10 cellular contexts compared by ENCODE assay signal in genomic region chr5:97192580-97193421, GRCh38. TPM values are rescaled to one million over a fixed set of nuclear protein-coding genes. Genes with fewer than 3 reads are reported as not detected.
DNase-seq lines count a peak whose midpoint lies in the region; ATAC-seq and TF ChIP-seq lines count a peak whose summit lies in the region.
"Had no signal": no experiment of that assay in that cellular context is flagged by ENCODE, and none has a peak within 500 bp of the region (broad histone marks: within the 10 kb centered on the region; RNA-seq: fewer than 3 reads in every experiment).

No MANE protein-coding gene starts in this region.

- no peak overlapping the region for H3K4me3 ChIP-seq in IMR-90 (ENCODE audit: insufficient read depth, low read depth, low read length)
- no peak overlapping the region for H3K4me3 ChIP-seq in epithelial cell of esophagus (ENCODE audit: low read length)
- H3K4me3 ChIP-seq in tibial artery, result no peak overlapping the region
- H3K4me3 ChIP-seq in foreskin fibroblast (ENCODE audit: low read depth in 1 of 2, low read length in 2 of 2), result no peak overlapping the region

- H2BK15ac ChIP-seq in IMR-90 (ENCODE audit: low read depth, low read length), result no peak overlapping the region

- no peak overlapping the region for H2BK20ac ChIP-seq in IMR-90 (ENCODE audit: low read depth, low read length)

- POLR2A ChIA-PET in IMR-90 (lab: Charles Lee; ENCODE audit: unreplicated experiment), result no interaction called here

- H2AFZ ChIP-seq in IMR-90 (replicated peaks; ENCODE audit: low read length, poor library complexity), result peak overlapping the region; percentile 61

- no peak overlapping the region for H3K4ac ChIP-seq in IMR-90 (ENCODE audit: low read depth, low read length)

- TF ChIP-seq POLR2A in IMR-90 (IDR thresholded peaks at IDR 0.05; ENCODE audit: low read depth, low read length), result no peak

- H3K18ac ChIP-seq in IMR-90 (ENCODE audit: low read depth, low read length), result no peak overlapping the region

- no peak overlapping the region for H2BK120ac ChIP-seq in IMR-90 (ENCODE audit: low read depth, low read length)

- H3K56ac ChIP-seq in IMR-90 (ENCODE audit: extremely low read depth, insufficient read depth, low read length), result no peak overlapping the region

- no peak for TF ChIP-seq CTCF in IMR-90 (conservative IDR thresholded peaks at IDR 0.05; ENCODE audit: low read depth, low read length)
- TF ChIP-seq CTCF in epithelial cell of esophagus (IDR thresholded peaks at IDR 0.05; ENCODE audit: insufficient read depth, low read depth, low read length, missing control alignments), result no peak
- no peak for TF ChIP-seq CTCF in tibial artery (IDR thresholded peaks at IDR 0.05)
- TF ChIP-seq CTCF in foreskin fibroblast (IDR thresholded peaks at IDR 0.05; ENCODE audit: low read depth, low read length), result no peak

- H3K14ac ChIP-seq in IMR-90 (replicated peaks; ENCODE audit: low read depth, low read length), result no peak overlapping the region

- H3K9ac ChIP-seq in IMR-90 (ENCODE audit: low read depth, low read length), result no peak overlapping the region

- no TSS peak for BruUV-seq in IMR-90 (replicated peaks; lab: Mats Ljungman, UMichigan)

- no peak overlapping the region for H3K23ac ChIP-seq in IMR-90 (ENCODE audit: low read depth, low read length)

- no peak overlapping the region for H2BK5ac ChIP-seq in IMR-90 (ENCODE audit: low read depth, low read length, poor library complexity, severe bottlenecking)

- H3K9me3 ChIP-seq in IMR-90 (ENCODE audit: control insufficient read depth, insufficient read depth, low read length), result no peaks in the 10 kb centered on the region
- no peaks in the 10 kb centered on the region for H3K9me3 ChIP-seq in tibial artery

- H4K91ac ChIP-seq in IMR-90 (ENCODE audit: insufficient read depth, low read depth, low read length), result no peak overlapping the region

- H2AK9ac ChIP-seq in IMR-90 (replicated peaks; ENCODE audit: low read depth, low read length, poor library complexity), result no peak overlapping the region

- DNase-seq in EL (peak; percentile 23), IMR-90 (no peak), epithelial cell of esophagus (ENCODE audit: low read depth) (peak; percentile 96), SIG-M5 (lab: John Stamatoyannopoulos, UW) (no peak), tibial artery (no peak), foreskin fibroblast (no peak), mucosa of gallbladder (ENCODE audit: low spot score) (no peak)
- DNase-seq: activated CD8-positive, alpha-beta memory T cell treated with anti-CD3 and anti-CD28 coated beads for 24 hours; nephron progenitor cell had no signal

- H2AK5ac ChIP-seq in IMR-90 (ENCODE audit: low read depth, low read length), result no peak overlapping the region

- H4K5ac ChIP-seq in IMR-90 (ENCODE audit: low read depth, low read length), result no peak overlapping the region

- in situ Hi-C loops in IMR-90 (cut with MboI; ENCODE audit: low sequenced_read_pairs), result no loop called here

- dilution Hi-C loops in IMR-90 (cut with HindIII; ENCODE audit: low sequenced_read_pairs, unreplicated experiment), result no loop called here

- CTCF ChIA-PET in IMR-90 (lab: Yijun Ruan, JAX), result interaction anchor here (0.6 kb wide), 1 partner anchor 1252 kb away, joined by 3 read pairs; no protein-coding TSS in a partner anchor

- 64% methylated on average over 4 of the region's 7 CpGs; no CpG with 5 or more reads in 1 of the 2 experiments for WGBS in IMR-90 (ENCODE audit: extremely low coverage in 2 of 2, insufficient read length in 1 of 2), 2 experiments

- H3K9me1 ChIP-seq in IMR-90 (ENCODE audit: insufficient read depth, low read length), result no peaks in the 10 kb centered on the region; the same call in 1 of the 2 replicates

- TF ChIP-seq RAD21 in IMR-90 (IDR thresholded peaks at IDR 0.05; ENCODE audit: low read length), result no peak

- no peaks in the 10 kb centered on the region for H4K20me1 ChIP-seq in IMR-90 (ENCODE audit: insufficient read depth, low read length)

- no peaks in the 10 kb centered on the region for H3K4me1 ChIP-seq in IMR-90 (ENCODE audit: control insufficient read depth, insufficient read depth, low read length)
- H3K4me1 ChIP-seq in tibial artery, result no peaks in the 10 kb centered on the region

- no peak overlapping the region for H4K8ac ChIP-seq in IMR-90 (ENCODE audit: low read depth in 2 of 2, low read length in 2 of 2)

- H3K4me2 ChIP-seq in IMR-90 (ENCODE audit: low read depth, low read length), result no peak overlapping the region

- intact Hi-C loops in IMR-90 (cut with micrococcal nuclease), result no loop called here
- intact Hi-C loops in tibial artery (cut with DNase I; ENCODE audit: low total_unique reads), result no loop called here

- ATAC-seq in GM21619 (IDR thresholded peaks at IDR 0.05; ENCODE audit: unreplicated experiment) (peak; percentile 85), IMR-90 (ENCODE audit: low read depth) (no peak)

- no peaks in the 10 kb centered on the region for H3K79me1 ChIP-seq in IMR-90 (ENCODE audit: low read depth in 1 of 2, low read length in 2 of 2)

- H3K27ac ChIP-seq in IMR-90 (ENCODE audit: insufficient read depth, low read length) (no peak overlapping the region), tibial artery (no peak overlapping the region)

- H3K36me3 ChIP-seq in IMR-90 (ENCODE audit: control insufficient read depth, insufficient read depth, low read length) (no peaks in the 10 kb centered on the region), tibial artery (no peaks in the 10 kb centered on the region)

- H3K27me3 ChIP-seq in IMR-90 (ENCODE audit: control insufficient read depth, insufficient read depth, low read length) (no peaks in the 10 kb centered on the region), tibial artery (no peaks in the 10 kb centered on the region)

TF ChIP-seq in IMR-90, 13 proteins besides CTCF, POLR2A, EP300 and RAD21:
- TF ChIP-seq FOS (IDR thresholded peaks at IDR 0.05; ENCODE audit: low read depth, low read length) (no peak), MXI1 (IDR thresholded peaks at IDR 0.05; ENCODE audit: borderline replicate concordance, low read depth, low read length) (no peak), MAFK (IDR thresholded peaks at IDR 0.05; ENCODE audit: low read depth, low read length) (no peak), ELK1 (IDR thresholded peaks at IDR 0.05; ENCODE audit: borderline replicate concordance, low read depth, low read length) (no peak), BHLHE40 (IDR thresholded peaks at IDR 0.05; ENCODE audit: low read depth, low read length) (no peak), RFX5 (IDR thresholded peaks at IDR 0.05; ENCODE audit: low read depth, low read length) (no peak), CEBPB (IDR thresholded peaks at IDR 0.05; ENCODE audit: low read depth, low read length) (no peak), NFE2L2 (IDR thresholded peaks at IDR 0.05; ENCODE audit: low read depth, low read length) (no peak), USF2 (IDR thresholded peaks at IDR 0.05; ENCODE audit: low read depth, low read length) (no peak), MAZ (IDR thresholded peaks at IDR 0.05; ENCODE audit: borderline replicate concordance, low read depth, low read length) (no peak), SMC3 (IDR thresholded peaks at IDR 0.05; ENCODE audit: low read depth, low read length) (no peak), CHD1 (IDR thresholded peaks at IDR 0.05; ENCODE audit: low read depth, low read length) (no peak), RCOR1 (IDR thresholded peaks at IDR 0.05; ENCODE audit: insufficient replicate concordance, low read length) (no peak)

RNA-seq across cellular contexts. Expression of gene RIOK2, which starts 9.8 kb away (rescaled TPM):
- 17.7 and 26.1 TPM in 2 replicates for total RNA-seq in IMR-90 (2012; rRNA removed)
- polyA plus RNA-seq in IMR-90 (2012; rRNA removed), result 9.2 and 10.7 TPM in 2 replicates
- 0.89 and 2.0 TPM in 2 replicates for polyA plus RNA-seq in IMR-90 (2012; cell fraction: cytosol; rRNA removed)
- 0.67 and 9.0 TPM in 2 replicates for polyA plus RNA-seq in IMR-90 (2012; cell fraction: nucleus; rRNA removed; ENCODE audit: low replicate concordance)
- 13.7 TPM for total RNA-seq in mucosa of gallbladder

RNA-seq across cellular contexts. Expression of gene LIX1, which starts 50.4 kb away (rescaled TPM):
- total RNA-seq in IMR-90 (2012; rRNA removed) (not detected in 2 replicates), mucosa of gallbladder (0.17 TPM)
- polyA plus RNA-seq in IMR-90 (2012; rRNA removed), result not detected in 2 replicates
- not detected in 2 replicates for polyA plus RNA-seq in IMR-90 (2012; cell fraction: cytosol; rRNA removed)
- polyA plus RNA-seq in IMR-90 (2012; cell fraction: nucleus; rRNA removed; ENCODE audit: low replicate concordance), result not detected in 2 replicates

Comparison
In these comparisons a context has a peak if more than half of its experiments do, and no peak if none do; other contexts are left out.
1. DNase-seq: peak in EL (single experiment) and epithelial cell of esophagus (single experiment); none in IMR-90 (single experiment), SIG-M5 (single experiment), tibial artery (0 of 2), foreskin fibroblast (0 of 2) and mucosa of gallbladder (single experiment).